In genomic region chr17:50547035-50547735, GRCh38 we compare ENCODE assay signal across 8 cellular contexts. TPM values are rescaled to one million over a fixed set of nuclear protein-coding genes. Genes with fewer than 3 reads are reported as not detected.
DNase-seq lines count a peak whose midpoint lies in the region; TF ChIP-seq lines count a peak whose summit lies in the region.

Gene SPATA20 (plus strand): TSS chr17:50547174. CDS start chr17:50547209, 35 bp downstream.

- no peaks in the 10 kb centered on the region for H3K27me3 ChIP-seq in mucosa of stomach (ENCODE audit: control insufficient read depth, insufficient read depth, low read length)

- no peak within 1 kb of the TSS for H3K27ac ChIP-seq in OCI-LY7 (ENCODE audit: low read depth, low read length, poor library complexity, severe bottlenecking)

- CTCF ChIA-PET in OCI-LY7 (lab: Charles Lee; ENCODE audit: unreplicated experiment): interaction anchor here (0.6 kb wide), 1 partner anchor 282 kb away, joined by 6 read pairs; no protein-coding TSS in a partner anchor

- no peaks in the 10 kb centered on the region for H3K9me2 ChIP-seq in OCI-LY7 (ENCODE audit: insufficient read depth, low read length)

- H3K4me2 ChIP-seq in OCI-LY7 (ENCODE audit: low read length): peak within 1 kb of the TSS; percentile 58

- H3K9me3 ChIP-seq in OCI-LY7 (ENCODE audit: low read length): no peaks in the 10 kb centered on the region
- H3K9me3 ChIP-seq in mucosa of stomach (ENCODE audit: control insufficient read depth, low read length): no peaks in the 10 kb centered on the region

- H3K4me1 ChIP-seq in OCI-LY7 (ENCODE audit: insufficient read depth, low read length, poor library complexity, severe bottlenecking) (peaks cover 13% of the 10 kb centered on the region), mucosa of stomach (ENCODE audit: control insufficient read depth, insufficient read depth, low read length) (peaks cover 75% of the 10 kb centered on the region)

- TF ChIP-seq CTCF in GM20000 (IDR thresholded peaks at IDR 0.05; ENCODE audit: extremely low read depth, missing control alignments): peak; percentile 99
- TF ChIP-seq CTCF in OCI-LY7 (conservative IDR thresholded peaks at IDR 0.05; ENCODE audit: low read length): peak; percentile 91
- peak; percentile 88 for TF ChIP-seq CTCF in epithelial cell of proximal tubule (conservative IDR thresholded peaks at IDR 0.05; ENCODE audit: low read depth, low read length)

- POLR2A ChIA-PET in OCI-LY7 (lab: Charles Lee): no interaction called here

- no peaks in the 10 kb centered on the region for H3K79me2 ChIP-seq in OCI-LY7 (ENCODE audit: insufficient read depth, low read depth, low read length)

- no TSS peak for BruUV-seq in OCI-LY7 (replicated peaks; lab: Mats Ljungman, UMichigan)

- H4K20me1 ChIP-seq in OCI-LY7 (ENCODE audit: insufficient read depth, low read length): no peaks in the 10 kb centered on the region

- DNase-seq in COR-L47 (lab: John Stamatoyannopoulos, UW) (peak; percentile 82), GM20000 (ENCODE audit: low spot score) (peak; percentile 94), HUDEP-2 (lab: John Stamatoyannopoulos, UW; ENCODE audit: unreplicated experiment in 76 of 76) (peak in 73 of 76 experiments; percentile 29 to 90 (median 75)), OCI-LY7 (ENCODE audit: low spot score) (peak; percentile 86), activated T-cell treated with anti-CD3 and anti-CD28 coated beads for 4 hours (peak; percentile 70), epithelial cell of proximal tubule (ENCODE audit: low read depth) (no peak)
- peak; percentile 91 for DNase-seq in stimulated activated CD8-positive, alpha-beta memory T cell treated with anti-CD3 and anti-CD28 coated beads, Interleukin-4, amount 100 ng/mL, for 48 hours

- intact Hi-C loops in OCI-LY7 (cut with micrococcal nuclease; ENCODE audit: unreplicated experiment): loop anchor here (1.0 to 10.0 kb wide), 4 partner anchors 79 to 296 kb away; partner anchors contain the start of gene ANKRD40CL

- H3K36me3 ChIP-seq in OCI-LY7 (ENCODE audit: insufficient read depth, low read length) (no peaks in the 10 kb centered on the region), mucosa of stomach (ENCODE audit: control insufficient read depth, insufficient read depth, low read length) (peaks cover 3% of the 10 kb centered on the region)

- H3K4me3 ChIP-seq in OCI-LY7 (ENCODE audit: low read depth, low read length, poor library complexity, severe bottlenecking) (peak within 1 kb of the TSS; percentile 41), epithelial cell of proximal tubule (ENCODE audit: low read depth, low read length) (peak within 1 kb of the TSS; percentile 65), mucosa of stomach (ENCODE audit: low read length) (peak within 1 kb of the TSS; percentile 85)

- peak within 1 kb of the TSS; percentile 78 for H2AFZ ChIP-seq in OCI-LY7 (ENCODE audit: low read length)

- peak within 1 kb of the TSS; percentile 95 for H3K9ac ChIP-seq in mucosa of stomach (ENCODE audit: low read length)

RNA-seq across cellular contexts. Expression of gene SPATA20, which starts in this region (rescaled TPM):
- total RNA-seq in OCI-LY7 (2014; rRNA removed; shearing (Covaris generic)): 4.5 and 8.3 TPM in 2 replicates
- total RNA-seq in OCI-LY7 (2022) (7.9 and 11.5 TPM in 2 replicates), epithelial cell of proximal tubule (45.5 and 70.2 TPM in 2 replicates)
